Comparison of ENCODE assay signal across 1 cellular context in the genomic region with DNA sequence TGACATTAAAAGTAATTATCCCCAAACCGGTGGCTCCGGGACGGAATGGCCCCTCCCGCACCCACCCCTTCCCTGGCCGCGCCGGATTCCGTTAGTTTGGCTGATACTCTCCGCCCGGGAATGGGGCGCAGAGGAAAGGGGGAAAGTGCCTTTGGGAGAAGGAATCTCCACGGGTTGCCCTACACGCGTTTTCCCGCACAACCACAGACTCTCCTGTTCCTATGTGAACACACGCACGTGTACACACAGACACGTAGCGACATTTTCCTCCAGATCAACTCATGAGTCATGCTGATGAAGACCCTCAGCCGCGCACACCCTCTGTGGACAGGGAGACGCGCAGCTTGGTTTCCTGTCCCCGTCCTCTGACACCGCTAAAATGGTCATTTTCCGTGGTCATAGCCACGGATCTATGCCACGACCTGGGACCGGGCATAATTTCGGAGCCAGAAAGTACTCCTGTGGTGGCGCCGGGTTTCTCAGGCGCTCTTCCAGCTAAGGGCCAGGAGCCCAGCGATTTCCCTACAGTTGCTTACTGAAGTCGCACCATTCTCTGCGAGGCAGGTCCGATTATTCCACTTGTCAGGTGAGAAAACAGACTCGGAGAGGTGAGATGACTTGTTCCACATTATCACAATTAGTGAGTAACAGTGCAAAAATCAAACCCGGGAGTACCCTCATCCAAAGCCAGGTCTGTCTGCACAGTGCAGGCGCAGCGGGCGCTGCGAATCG.
TF ChIP-seq lines count a peak whose summit lies in the region.

No MANE protein-coding gene starts in this region.

TF ChIP-seq in A549, 52 proteins besides CTCF, POLR2A, EP300 and RAD21 (continued from another document):
- TF ChIP-seq, protein P1, sequence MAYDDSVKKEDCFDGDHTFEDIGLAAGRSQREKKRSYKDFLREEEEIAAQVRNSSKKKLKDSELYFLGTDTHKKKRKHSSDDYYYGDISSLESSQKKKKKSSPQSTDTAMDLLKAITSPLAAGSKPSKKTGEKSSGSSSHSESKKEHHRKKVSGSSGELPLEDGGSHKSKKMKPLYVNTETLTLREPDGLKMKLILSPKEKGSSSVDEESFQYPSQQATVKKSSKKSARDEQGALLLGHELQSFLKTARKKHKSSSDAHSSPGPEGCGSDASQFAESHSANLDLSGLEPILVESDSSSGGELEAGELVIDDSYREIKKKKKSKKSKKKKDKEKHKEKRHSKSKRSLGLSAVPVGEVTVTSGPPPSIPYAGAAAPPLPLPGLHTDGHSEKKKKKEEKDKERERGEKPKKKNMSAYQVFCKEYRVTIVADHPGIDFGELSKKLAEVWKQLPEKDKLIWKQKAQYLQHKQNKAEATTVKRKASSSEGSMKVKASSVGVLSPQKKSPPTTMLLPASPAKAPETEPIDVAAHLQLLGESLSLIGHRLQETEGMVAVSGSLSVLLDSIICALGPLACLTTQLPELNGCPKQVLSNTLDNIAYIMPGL (CRISPR knock-in tag; IDR thresholded peaks at IDR 0.05; ENCODE audit: borderline replicate concordance) = no peak
- TF ChIP-seq CBX2 (IDR thresholded peaks at IDR 0.05; ENCODE audit: borderline replicate concordance, low read depth) (no peak), MAFK (IDR thresholded peaks at IDR 0.05; ENCODE audit: partially characterized antibody) (no peak)
- TF ChIP-seq, protein P2, sequence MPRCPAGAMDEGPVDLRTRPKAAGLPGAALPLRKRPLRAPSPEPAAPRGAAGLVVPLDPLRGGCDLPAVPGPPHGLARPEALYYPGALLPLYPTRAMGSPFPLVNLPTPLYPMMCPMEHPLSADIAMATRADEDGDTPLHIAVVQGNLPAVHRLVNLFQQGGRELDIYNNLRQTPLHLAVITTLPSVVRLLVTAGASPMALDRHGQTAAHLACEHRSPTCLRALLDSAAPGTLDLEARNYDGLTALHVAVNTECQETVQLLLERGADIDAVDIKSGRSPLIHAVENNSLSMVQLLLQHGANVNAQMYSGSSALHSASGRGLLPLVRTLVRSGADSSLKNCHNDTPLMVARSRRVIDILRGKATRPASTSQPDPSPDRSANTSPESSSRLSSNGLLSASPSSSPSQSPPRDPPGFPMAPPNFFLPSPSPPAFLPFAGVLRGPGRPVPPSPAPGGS (IDR thresholded peaks at IDR 0.05) = no peak
